Comparison of ENCODE assay signal across 13 cellular contexts in the genomic region with DNA sequence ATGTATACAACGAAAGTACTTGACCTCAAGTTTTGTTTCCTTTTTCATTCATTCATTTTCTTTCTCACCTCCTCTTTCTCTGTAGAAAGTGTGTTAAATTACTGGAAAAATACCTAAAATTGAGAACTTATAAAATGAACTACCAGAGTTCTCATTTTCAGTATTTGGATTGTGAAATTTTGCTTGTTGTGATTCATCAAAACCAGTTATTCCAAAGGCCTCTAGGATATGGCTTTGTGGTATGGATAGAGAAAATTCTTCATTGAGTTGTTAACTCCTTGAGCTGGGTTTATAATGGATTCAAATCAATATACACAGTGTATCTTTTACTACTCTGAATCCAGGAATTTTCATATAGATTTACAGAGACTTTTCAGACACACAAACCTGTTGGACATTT.
"Had no signal": no experiment of that assay in that cellular context is flagged by ENCODE, and none has a peak within 500 bp of the region (broad histone marks: within the 10 kb centered on the region; RNA-seq: fewer than 3 reads in every experiment).

No MANE protein-coding gene starts in this region.

- ATAC-seq: left colon; naive thymus-derived CD8-positive, alpha-beta T cell; psoas muscle; SK-N-SH treated with all-trans-retinoic acid at 6 μM for 48 hours had no signal

- DNase-seq: activated CD4-positive, alpha-beta T cell treated with anti-CD3 and anti-CD28 coated beads, Interleukin-2, amount 50 U/mL, for 1 hour; anterior cingulate cortex; immature natural killer cell; left colon; naive thymus-derived CD8-positive, alpha-beta T cell; psoas muscle; sigmoid colon; stimulated activated CD4-positive, alpha-beta T cell treated with anti-CD3 and anti-CD28 coated beads, Interleukin-2, amount 100 ng/mL, for 48 hours; stimulated activated naive CD4-positive, alpha-beta T cell treated with Interleukin-2 at 50 U/mL for 16 hours; T-helper 2 cell; upper lobe of left lung had no signal

- H3K4me1 ChIP-seq: psoas muscle, sigmoid colon, suprapubic skin, upper lobe of left lung had no signal

- H3K27me3 ChIP-seq: sigmoid colon, suprapubic skin, upper lobe of left lung had no signal

- H3K9me3 ChIP-seq: psoas muscle, sigmoid colon, suprapubic skin, upper lobe of left lung had no signal

- H3K27ac ChIP-seq: psoas muscle, sigmoid colon, suprapubic skin, upper lobe of left lung had no signal

- H3K4me3 ChIP-seq: psoas muscle, sigmoid colon, suprapubic skin, upper lobe of left lung had no signal
